33 cellular contexts compared by ENCODE assay signal in the genomic region with DNA sequence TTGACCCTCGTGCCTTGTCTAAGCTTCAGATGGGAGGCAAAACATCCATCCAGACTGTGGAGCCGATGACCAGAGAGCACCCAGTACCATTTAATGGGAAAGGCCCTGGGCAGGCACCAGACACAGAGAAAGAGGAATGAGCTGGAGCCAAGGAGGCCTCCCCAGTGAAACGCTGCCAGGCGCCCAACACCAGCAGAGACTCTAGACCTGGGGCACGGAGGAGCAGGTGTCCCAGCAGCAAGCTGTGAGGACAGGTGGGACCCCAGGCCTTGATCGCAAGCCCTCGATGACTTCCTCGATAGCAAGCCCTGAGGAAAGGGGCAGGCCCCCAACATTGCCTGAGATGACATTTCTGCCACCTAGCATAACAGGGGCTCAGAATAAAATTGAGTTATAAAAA.
"Had no signal": no experiment of that assay in that cellular context is flagged by ENCODE, and none has a peak within 500 bp of the region (broad histone marks: within the 10 kb centered on the region; RNA-seq: fewer than 3 reads in every experiment).

No MANE protein-coding gene starts in this region.

- H3K4me1 ChIP-seq: breast epithelium had no signal

- H3K9me3 Mint-ChIP-seq: activated CD4-positive, alpha-beta memory T cell treated with anti-CD3 and anti-CD28 coated beads for 36 hours; activated CD4-positive, alpha-beta T cell treated with anti-CD3 and anti-CD28 coated beads, Interleukin-2, amount 10 ng/mL, durations not matched to agents 24 days and 14 days; activated naive CD4-positive, alpha-beta T cell treated with anti-CD3 and anti-CD28 coated beads for 36 hours; activated naive CD4-positive, alpha-beta T cell treated with anti-CD3 and anti-CD28 coated beads, Interleukin-2, amount 50 U/mL, for 24 hours; activated naive CD8-positive, alpha-beta T cell treated with anti-CD3 and anti-CD28 coated beads for 36 hours; activated naive CD8-positive, alpha-beta T cell treated with anti-CD3 and anti-CD28 coated beads, Interleukin-2, amount 50 U/mL, for 24 hours; activated T-helper 1 cell treated with anti-CD3 and anti-CD28 coated beads, Interleukin-12 subunit alpha, Interleukin-12 subunit beta, Interleukin-2, Interleukin-4 antibody, amounts not matched to agents 30 ng/mL and 10 ng/mL and 1 ng/mL, durations not matched to agents 14 hours and 24 hours and 36 hours; activated T-helper 2 cell treated with anti-CD3 and anti-CD28 coated beads, Interferon-gamma antibody, Interleukin-2, Interleukin-4, amounts not matched to agents 10 μg/mL and 5 μg/mL and 100 μg/mL, durations not matched to agents 14 hours and 24 hours and 36 hours; brain; effector memory CD8-positive, alpha-beta T cell; T-cell; T-helper 1 cell treated with Interleukin-12 subunit alpha and Interleukin-12 subunit beta and Interleukin-4 antibody, amounts not matched to agents 30 μg/mL and 1 μg/mL, for 36 hours had no signal

- H3K36me3 ChIP-seq: adrenal gland, ascending aorta, breast epithelium, cardiac muscle cell, esophagus squamous epithelium, gastroesophageal sphincter had no signal

- DNase-seq: activated CD4-positive, alpha-beta memory T cell treated with anti-CD3 and anti-CD28 coated beads for 36 hours; activated CD4-positive, alpha-beta T cell treated with anti-CD3 and anti-CD28 coated beads for 36 hours; activated CD4-positive, alpha-beta T cell treated with anti-CD3 and anti-CD28 coated beads, Interleukin-2, amount 10 ng/mL, durations not matched to agents 24 days and 14 days; activated CD4-positive, CD25-positive, alpha-beta regulatory T cell; activated CD4-positive, CD25-positive, alpha-beta regulatory T cell treated with anti-CD3 and anti-CD28 coated beads, Interleukin-2, amount 50 U/mL, for 72 hours; activated CD8-positive, alpha-beta T cell treated with anti-CD3 and anti-CD28 coated beads, Interleukin-2, amount 10 ng/mL, durations not matched to agents 7 days and 5 days; activated effector memory CD4-positive, alpha-beta T cell treated with anti-CD3 and anti-CD28 coated beads, Interleukin-2, amount 50 U/mL, for 16 hours; activated naive CD4-positive, alpha-beta T cell treated with anti-CD3 and anti-CD28 coated beads for 36 hours; activated naive CD8-positive, alpha-beta T cell treated with anti-CD3 and anti-CD28 coated beads for 36 hours; activated naive CD8-positive, alpha-beta T cell treated with anti-CD3 and anti-CD28 coated beads, Interleukin-2, amount 50 U/mL, for 24 hours; activated T-cell treated with anti-CD3 and anti-CD28 coated beads, Interleukin-2, amount 50 U/mL, for 48 hours; amygdala; central memory CD4-positive, alpha-beta T cell; cerebellar nuclear complex; dermis blood vessel endothelial cell; effector CD4-positive, alpha-beta T cell; effector memory CD8-positive, alpha-beta T cell; erythroblast; esophagus squamous epithelium; foreskin melanocyte; SW 1271; T-cell had no signal

- H3K27ac Mint-ChIP-seq: activated CD4-positive, alpha-beta memory T cell treated with anti-CD3 and anti-CD28 coated beads for 36 hours; activated CD4-positive, alpha-beta T cell treated with anti-CD3 and anti-CD28 coated beads for 36 hours; activated CD4-positive, alpha-beta T cell treated with anti-CD3 and anti-CD28 coated beads, Interleukin-2, amount 10 ng/mL, durations not matched to agents 24 days and 14 days; activated CD8-positive, alpha-beta T cell treated with anti-CD3 and anti-CD28 coated beads, Interleukin-2, amount 10 ng/mL, durations not matched to agents 7 days and 5 days; activated naive CD4-positive, alpha-beta T cell treated with anti-CD3 and anti-CD28 coated beads for 36 hours; activated naive CD4-positive, alpha-beta T cell treated with anti-CD3 and anti-CD28 coated beads, Interleukin-2, amount 50 U/mL, for 24 hours; activated naive CD8-positive, alpha-beta T cell treated with anti-CD3 and anti-CD28 coated beads for 36 hours; activated naive CD8-positive, alpha-beta T cell treated with anti-CD3 and anti-CD28 coated beads, Interleukin-2, amount 50 U/mL, for 24 hours; activated T-helper 1 cell treated with anti-CD3 and anti-CD28 coated beads, Interleukin-12 subunit alpha, Interleukin-12 subunit beta, Interleukin-2, Interleukin-4 antibody, amounts not matched to agents 30 ng/mL and 10 ng/mL and 1 ng/mL, durations not matched to agents 14 hours and 24 hours and 36 hours; activated T-helper 2 cell treated with anti-CD3 and anti-CD28 coated beads, Interferon-gamma antibody, Interleukin-2, Interleukin-4, amounts not matched to agents 10 μg/mL and 5 μg/mL and 100 μg/mL, durations not matched to agents 14 hours and 24 hours and 36 hours; brain; T-cell; T-helper 1 cell treated with Interleukin-12 subunit alpha and Interleukin-12 subunit beta and Interleukin-4 antibody, amounts not matched to agents 30 μg/mL and 1 μg/mL, for 36 hours had no signal

- H3K4me3 Mint-ChIP-seq: activated CD4-positive, alpha-beta memory T cell treated with anti-CD3 and anti-CD28 coated beads for 36 hours; activated CD4-positive, alpha-beta T cell treated with anti-CD3 and anti-CD28 coated beads for 36 hours; activated CD4-positive, alpha-beta T cell treated with anti-CD3 and anti-CD28 coated beads, Interleukin-2, amount 10 ng/mL, durations not matched to agents 24 days and 14 days; activated CD8-positive, alpha-beta T cell treated with anti-CD3 and anti-CD28 coated beads, Interleukin-2, amount 10 ng/mL, durations not matched to agents 7 days and 5 days; activated naive CD4-positive, alpha-beta T cell treated with anti-CD3 and anti-CD28 coated beads for 36 hours; activated naive CD4-positive, alpha-beta T cell treated with anti-CD3 and anti-CD28 coated beads, Interleukin-2, amount 50 U/mL, for 24 hours; activated naive CD8-positive, alpha-beta T cell treated with anti-CD3 and anti-CD28 coated beads for 36 hours; activated naive CD8-positive, alpha-beta T cell treated with anti-CD3 and anti-CD28 coated beads, Interleukin-2, amount 50 U/mL, for 24 hours; activated T-helper 1 cell treated with anti-CD3 and anti-CD28 coated beads, Interleukin-12 subunit alpha, Interleukin-12 subunit beta, Interleukin-2, Interleukin-4 antibody, amounts not matched to agents 30 ng/mL and 10 ng/mL and 1 ng/mL, durations not matched to agents 14 hours and 24 hours and 36 hours; brain; effector memory CD8-positive, alpha-beta T cell; T-cell; T-helper 1 cell treated with Interleukin-12 subunit alpha and Interleukin-12 subunit beta and Interleukin-4 antibody, amounts not matched to agents 30 μg/mL and 1 μg/mL, for 36 hours had no signal

- H3K36me3 Mint-ChIP-seq: activated CD4-positive, alpha-beta memory T cell treated with anti-CD3 and anti-CD28 coated beads for 36 hours; activated naive CD4-positive, alpha-beta T cell treated with anti-CD3 and anti-CD28 coated beads, Interleukin-2, amount 50 U/mL, for 24 hours; activated naive CD8-positive, alpha-beta T cell treated with anti-CD3 and anti-CD28 coated beads for 36 hours; brain; T-cell had no signal

- H3K27me3 Mint-ChIP-seq: activated CD4-positive, alpha-beta memory T cell treated with anti-CD3 and anti-CD28 coated beads for 36 hours; activated CD4-positive, alpha-beta T cell treated with anti-CD3 and anti-CD28 coated beads for 36 hours; activated CD4-positive, alpha-beta T cell treated with anti-CD3 and anti-CD28 coated beads, Interleukin-2, amount 10 ng/mL, durations not matched to agents 24 days and 14 days; activated naive CD4-positive, alpha-beta T cell treated with anti-CD3 and anti-CD28 coated beads, Interleukin-2, amount 50 U/mL, for 24 hours; activated naive CD8-positive, alpha-beta T cell treated with anti-CD3 and anti-CD28 coated beads for 36 hours; activated naive CD8-positive, alpha-beta T cell treated with anti-CD3 and anti-CD28 coated beads, Interleukin-2, amount 50 U/mL, for 24 hours; brain; effector memory CD8-positive, alpha-beta T cell; T-cell had no signal

- ATAC-seq: activated CD4-positive, alpha-beta T cell treated with anti-CD3 and anti-CD28 coated beads for 36 hours; activated CD8-positive, alpha-beta T cell treated with anti-CD3 and anti-CD28 coated beads, Interleukin-2, amount 10 ng/mL, durations not matched to agents 7 days and 5 days; activated naive CD8-positive, alpha-beta T cell treated with anti-CD3 and anti-CD28 coated beads, Interleukin-2, amount 50 U/mL, for 24 hours; effector memory CD8-positive, alpha-beta T cell; gastroesophageal sphincter; T-cell had no signal

- H3K4me1 Mint-ChIP-seq: activated CD4-positive, alpha-beta T cell treated with anti-CD3 and anti-CD28 coated beads for 36 hours; activated CD4-positive, alpha-beta T cell treated with anti-CD3 and anti-CD28 coated beads, Interleukin-2, amount 10 ng/mL, durations not matched to agents 24 days and 14 days; activated naive CD4-positive, alpha-beta T cell treated with anti-CD3 and anti-CD28 coated beads, Interleukin-2, amount 50 U/mL, for 24 hours; activated naive CD8-positive, alpha-beta T cell treated with anti-CD3 and anti-CD28 coated beads for 36 hours; activated naive CD8-positive, alpha-beta T cell treated with anti-CD3 and anti-CD28 coated beads, Interleukin-2, amount 50 U/mL, for 24 hours; T-cell had no signal

- H3K27ac ChIP-seq: adrenal gland, ascending aorta, breast epithelium, cardiac muscle cell, coronary artery, esophagus squamous epithelium, gastroesophageal sphincter had no signal

- H3K9me3 ChIP-seq: adrenal gland, ascending aorta, breast epithelium, esophagus squamous epithelium, gastroesophageal sphincter had no signal

- H3K4me3 ChIP-seq: adrenal gland, ascending aorta, breast epithelium, cardiac muscle cell, coronary artery, esophagus squamous epithelium, gastroesophageal sphincter had no signal

- H3K27me3 ChIP-seq: adrenal gland, ascending aorta, breast epithelium, cardiac muscle cell, esophagus squamous epithelium, gastroesophageal sphincter had no signal
